In the genomic region with DNA sequence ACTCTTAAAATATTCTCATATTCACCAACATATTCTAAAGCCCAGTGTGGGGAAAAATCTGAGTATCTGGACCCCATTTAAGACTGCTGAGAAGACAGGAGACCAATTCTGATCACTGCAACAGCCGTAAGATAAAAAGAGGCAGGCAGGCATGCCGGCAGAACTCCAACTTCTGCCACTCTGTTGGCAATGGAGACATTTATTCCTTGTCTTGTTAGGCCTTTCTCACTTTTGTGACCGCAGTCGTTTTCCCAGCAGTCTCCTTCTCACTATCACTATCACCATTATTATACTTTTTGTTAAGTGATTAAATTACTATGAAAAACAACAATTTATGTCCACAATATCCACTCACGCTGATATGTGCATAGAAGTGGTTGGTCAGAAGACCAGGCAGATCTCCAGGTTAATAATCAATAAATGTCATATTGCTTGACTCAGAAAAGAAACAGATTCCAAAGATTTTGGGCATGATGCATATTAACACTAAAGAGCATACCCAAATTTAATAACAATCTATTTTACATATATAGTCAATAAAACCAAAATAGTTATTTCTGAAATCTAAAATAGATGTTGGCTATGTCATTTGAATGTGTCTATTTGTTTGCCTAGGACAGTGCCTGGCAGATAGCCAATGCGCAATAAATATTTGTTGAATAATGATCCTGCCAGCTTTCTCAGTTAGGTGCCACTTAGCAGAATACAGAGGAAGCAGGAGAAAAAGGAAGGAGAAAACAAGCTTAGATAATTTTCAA, we compare ENCODE assay signal across 11 cellular contexts.
A peak's percentile ranks its signal among the peaks of the same experiment; 100 is the strongest.
DNase-seq lines count a peak whose midpoint lies in the region; FAIRE-seq and TF ChIP-seq lines count a peak whose summit lies in the region.
"Had no signal": no experiment of that assay in that cellular context is flagged by ENCODE, and none has a peak within 500 bp of the region (broad histone marks: within the 10 kb centered on the region; RNA-seq: fewer than 3 reads in every experiment).

No MANE protein-coding gene starts in this region.

- TF ChIP-seq CTCF in GM10266 (IDR thresholded peaks at IDR 0.05; ENCODE audit: control insufficient read depth, insufficient read depth, low read depth, missing control alignments), result no peak

- DNase-seq in COLO668 (lab: John Stamatoyannopoulos, UW; ENCODE audit: unreplicated experiment), result peak; percentile 78
- DNase-seq in NCI-H1417 (lab: John Stamatoyannopoulos, UW), result peak in 2 of 3 experiments; percentile 78 to 96
- DNase-seq in NCI-H774 (lab: John Stamatoyannopoulos, UW), result peak; percentile 61
- no peak for DNase-seq in NOMO-1 (lab: John Stamatoyannopoulos, UW; ENCODE audit: unreplicated experiment in 2 of 2)
- DNase-seq in GF-D8 (lab: John Stamatoyannopoulos, UW), result no peak
- no peak for DNase-seq in GM10266 (ENCODE audit: extremely low spot score)
- DNase-seq in stimulated activated CD4-positive, alpha-beta T cell treated with anti-CD3 and anti-CD28 coated beads, Interleukin-1b, Interleukin-23, amount 100 ng/mL, for 48 hours, result no peak
- DNase-seq: psoas muscle; stimulated activated CD8-positive, alpha-beta memory T cell treated with anti-CD3 and anti-CD28 coated beads, Interleukin-4, amount 100 ng/mL, for 48 hours; T-helper 2 cell had no signal

- peak; percentile 78 for FAIRE-seq in islet of Langerhans (lab: Jason Lieb, UNC)

Comparison
In these comparisons a context has a peak if more than half of its experiments do, and no peak if none do; other contexts are left out.
1. DNase-seq: peak in COLO668 (single experiment), NCI-H1417 (2 of 3) and NCI-H774 (single experiment); none in NOMO-1 (0 of 2), GF-D8 (single experiment), GM10266 (single experiment) and stimulated activated CD4-positive, alpha-beta T cell treated with anti-CD3 and anti-CD28 coated beads, Interleukin-1b, Interleukin-23, amount 100 ng/mL, for 48 hours (single experiment).